Comparison of ENCODE assay signal across 1 cellular context in the genomic region with DNA sequence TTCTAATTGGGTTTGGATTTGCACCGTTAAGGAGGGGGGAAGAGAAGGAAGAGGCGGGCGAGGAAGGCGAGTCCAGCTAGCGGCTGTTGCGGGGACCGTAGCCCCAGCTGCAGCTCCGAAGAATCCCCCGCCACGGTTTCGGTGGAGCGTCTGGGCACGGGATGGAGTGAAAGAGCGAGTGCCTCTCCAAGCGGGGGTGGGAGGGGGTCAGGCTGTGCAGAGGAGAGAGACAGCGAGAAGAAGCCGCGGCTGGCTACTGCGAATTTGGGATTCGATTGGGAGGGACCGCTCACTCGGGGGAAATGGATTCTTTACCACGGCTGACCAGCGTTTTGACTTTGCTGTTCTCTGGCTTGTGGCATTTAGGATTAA.
TF ChIP-seq lines count a peak whose summit lies in the region.

No MANE protein-coding gene starts in this region.

TF ChIP-seq in GM23338, 12 proteins besides CTCF, POLR2A, EP300 and RAD21 (continued from another document):
- TF ChIP-seq, protein P1, sequence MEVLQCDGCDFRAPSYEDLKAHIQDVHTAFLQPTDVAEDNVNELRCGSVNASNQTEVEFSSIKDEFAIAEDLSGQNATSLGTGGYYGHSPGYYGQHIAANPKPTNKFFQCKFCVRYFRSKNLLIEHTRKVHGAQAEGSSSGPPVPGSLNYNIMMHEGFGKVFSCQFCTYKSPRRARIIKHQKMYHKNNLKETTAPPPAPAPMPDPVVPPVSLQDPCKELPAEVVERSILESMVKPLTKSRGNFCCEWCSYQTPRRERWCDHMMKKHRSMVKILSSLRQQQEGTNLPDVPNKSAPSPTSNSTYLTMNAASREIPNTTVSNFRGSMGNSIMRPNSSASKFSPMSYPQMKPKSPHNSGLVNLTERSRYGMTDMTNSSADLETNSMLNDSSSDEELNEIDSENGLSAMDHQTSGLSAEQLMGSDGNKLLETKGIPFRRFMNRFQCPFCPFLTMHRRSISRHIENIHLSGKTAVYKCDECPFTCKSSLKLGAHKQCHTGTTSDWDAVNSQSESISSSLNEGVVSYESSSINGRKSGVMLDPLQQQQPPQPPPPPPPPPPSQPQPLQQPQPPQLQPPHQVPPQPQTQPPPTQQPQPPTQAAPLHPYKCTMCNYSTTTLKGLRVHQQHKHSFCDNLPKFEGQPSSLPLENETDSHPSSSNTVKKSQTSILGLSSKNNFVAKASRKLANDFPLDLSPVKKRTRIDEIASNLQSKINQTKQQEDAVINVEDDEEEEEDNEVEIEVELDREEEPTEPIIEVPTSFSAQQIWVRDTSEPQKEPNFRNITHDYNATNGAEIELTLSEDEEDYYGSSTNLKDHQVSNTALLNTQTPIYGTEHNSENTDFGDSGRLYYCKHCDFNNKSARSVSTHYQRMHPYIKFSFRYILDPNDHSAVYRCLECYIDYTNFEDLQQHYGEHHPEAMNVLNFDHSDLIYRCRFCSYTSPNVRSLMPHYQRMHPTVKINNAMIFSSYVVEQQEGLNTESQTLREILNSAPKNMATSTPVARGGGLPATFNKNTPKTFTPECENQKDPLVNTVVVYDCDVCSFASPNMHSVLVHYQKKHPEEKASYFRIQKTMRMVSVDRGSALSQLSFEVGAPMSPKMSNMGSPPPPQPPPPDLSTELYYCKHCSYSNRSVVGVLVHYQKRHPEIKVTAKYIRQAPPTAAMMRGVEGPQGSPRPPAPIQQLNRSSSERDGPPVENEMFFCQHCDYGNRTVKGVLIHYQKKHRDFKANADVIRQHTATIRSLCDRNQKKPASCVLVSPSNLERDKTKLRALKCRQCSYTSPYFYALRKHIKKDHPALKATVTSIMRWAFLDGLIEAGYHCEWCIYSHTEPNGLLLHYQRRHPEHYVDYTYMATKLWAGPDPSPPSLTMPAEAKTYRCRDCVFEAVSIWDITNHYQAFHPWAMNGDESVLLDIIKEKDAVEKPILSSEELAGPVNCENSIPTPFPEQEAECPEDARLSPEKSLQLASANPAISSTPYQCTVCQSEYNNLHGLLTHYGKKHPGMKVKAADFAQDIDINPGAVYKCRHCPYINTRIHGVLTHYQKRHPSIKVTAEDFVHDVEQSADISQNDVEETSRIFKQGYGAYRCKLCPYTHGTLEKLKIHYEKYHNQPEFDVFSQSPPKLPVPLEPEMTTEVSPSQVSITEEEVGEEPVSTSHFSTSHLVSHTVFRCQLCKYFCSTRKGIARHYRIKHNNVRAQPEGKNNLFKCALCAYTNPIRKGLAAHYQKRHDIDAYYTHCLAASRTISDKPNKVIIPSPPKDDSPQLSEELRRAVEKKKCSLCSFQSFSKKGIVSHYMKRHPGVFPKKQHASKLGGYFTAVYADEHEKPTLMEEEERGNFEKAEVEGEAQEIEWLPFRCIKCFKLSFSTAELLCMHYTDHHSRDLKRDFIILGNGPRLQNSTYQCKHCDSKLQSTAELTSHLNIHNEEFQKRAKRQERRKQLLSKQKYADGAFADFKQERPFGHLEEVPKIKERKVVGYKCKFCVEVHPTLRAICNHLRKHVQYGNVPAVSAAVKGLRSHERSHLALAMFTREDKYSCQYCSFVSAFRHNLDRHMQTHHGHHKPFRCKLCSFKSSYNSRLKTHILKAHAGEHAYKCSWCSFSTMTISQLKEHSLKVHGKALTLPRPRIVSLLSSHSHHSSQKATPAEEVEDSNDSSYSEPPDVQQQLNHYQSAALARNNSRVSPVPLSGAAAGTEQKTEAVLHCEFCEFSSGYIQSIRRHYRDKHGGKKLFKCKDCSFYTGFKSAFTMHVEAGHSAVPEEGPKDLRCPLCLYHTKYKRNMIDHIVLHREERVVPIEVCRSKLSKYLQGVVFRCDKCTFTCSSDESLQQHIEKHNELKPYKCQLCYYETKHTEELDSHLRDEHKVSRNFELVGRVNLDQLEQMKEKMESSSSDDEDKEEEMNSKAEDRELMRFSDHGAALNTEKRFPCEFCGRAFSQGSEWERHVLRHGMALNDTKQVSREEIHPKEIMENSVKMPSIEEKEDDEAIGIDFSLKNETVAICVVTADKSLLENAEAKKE (CRISPR knock-in tag; IDR thresholded peaks at IDR 0.05): no peak
- TF ChIP-seq, protein P2, sequence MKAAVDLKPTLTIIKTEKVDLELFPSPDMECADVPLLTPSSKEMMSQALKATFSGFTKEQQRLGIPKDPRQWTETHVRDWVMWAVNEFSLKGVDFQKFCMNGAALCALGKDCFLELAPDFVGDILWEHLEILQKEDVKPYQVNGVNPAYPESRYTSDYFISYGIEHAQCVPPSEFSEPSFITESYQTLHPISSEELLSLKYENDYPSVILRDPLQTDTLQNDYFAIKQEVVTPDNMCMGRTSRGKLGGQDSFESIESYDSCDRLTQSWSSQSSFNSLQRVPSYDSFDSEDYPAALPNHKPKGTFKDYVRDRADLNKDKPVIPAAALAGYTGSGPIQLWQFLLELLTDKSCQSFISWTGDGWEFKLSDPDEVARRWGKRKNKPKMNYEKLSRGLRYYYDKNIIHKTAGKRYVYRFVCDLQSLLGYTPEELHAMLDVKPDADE (IDR thresholded peaks at IDR 0.05): no peak
TF ChIP-seq in GM23338: peak in this region for 0.
